15 cellular contexts compared by ENCODE assay signal in the genomic region with DNA sequence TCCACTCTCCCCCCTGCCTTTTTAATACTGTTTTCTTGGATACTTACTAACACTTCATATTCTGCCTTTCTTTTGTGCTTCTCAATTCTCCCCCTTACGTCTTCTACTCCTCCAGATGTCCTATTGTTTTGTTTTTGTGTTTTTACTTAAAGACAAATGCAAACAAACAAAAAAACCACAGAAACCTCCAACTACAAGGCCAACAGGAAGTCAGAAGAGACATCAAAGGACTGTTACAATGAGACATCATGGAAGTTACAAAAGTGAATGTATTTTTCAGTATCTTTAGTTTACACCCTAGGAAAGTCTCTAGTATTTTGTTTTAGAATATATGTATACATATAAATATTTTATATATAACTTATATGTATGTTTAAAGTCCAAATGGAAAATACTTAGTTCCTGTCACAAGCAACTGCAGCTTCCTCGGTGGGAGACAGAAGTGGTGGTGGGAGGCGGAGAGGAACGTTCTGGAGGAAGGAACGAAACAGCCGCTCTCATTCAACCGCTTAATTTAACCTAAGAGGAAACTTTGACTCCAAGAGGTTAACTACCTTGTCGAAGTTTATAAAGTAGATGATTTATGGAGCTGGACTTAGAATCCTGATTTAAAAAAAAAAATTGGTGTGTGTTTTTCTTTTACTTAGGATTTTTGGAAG.
"Had no signal": no experiment of that assay in that cellular context is flagged by ENCODE, and none has a peak within 500 bp of the region (broad histone marks: within the 10 kb centered on the region; RNA-seq: fewer than 3 reads in every experiment).

No MANE protein-coding gene starts in this region.

- H3K27ac Mint-ChIP-seq: activated T-helper 17 cell treated with anti-CD3 and anti-CD28 coated beads, Interleukin-2, amount 50 U/mL, for 72 hours; immature natural killer cell had no signal

- H3K4me3 Mint-ChIP-seq: activated T-helper 17 cell treated with anti-CD3 and anti-CD28 coated beads, Interleukin-2, amount 50 U/mL, for 72 hours; immature natural killer cell had no signal

- H3K9me3 ChIP-seq: esophagus muscularis mucosa, lower lobe of right lung, neutrophil had no signal

- H3K4me3 ChIP-seq: esophagus muscularis mucosa, lower lobe of right lung had no signal

- ATAC-seq: activated T-helper 17 cell treated with anti-CD3 and anti-CD28 coated beads, Interleukin-2, amount 50 U/mL, for 72 hours; lower lobe of right lung had no signal

- H3K36me3 ChIP-seq: esophagus muscularis mucosa, lower lobe of right lung, neutrophil had no signal

- H3K9me3 Mint-ChIP-seq: activated T-helper 17 cell treated with anti-CD3 and anti-CD28 coated beads, Interleukin-2, amount 50 U/mL, for 72 hours; immature natural killer cell had no signal

- DNase-seq: activated naive CD4-positive, alpha-beta T cell treated with anti-CD3 and anti-CD28 coated beads, Interleukin-2, amount 50 U/mL, for 16 hours; activated T-cell treated with anti-CD3 and anti-CD28 coated beads for 4 hours; amniotic stem cell; immature natural killer cell; lower lobe of right lung; midbrain; retina; stimulated activated CD4-positive, alpha-beta T cell treated with anti-CD3 and anti-CD28 coated beads, Interleukin-12 subunit alpha, Interleukin-12 subunit beta, amount 100 ng/mL, for 4 hours; stimulated activated CD4-positive, alpha-beta T cell treated with anti-CD3 and anti-CD28 coated beads, Interleukin-2, amount 100 ng/mL, for 24 hours; SW 1271; T-helper 9 cell had no signal

- H3K27ac ChIP-seq: esophagus muscularis mucosa, lower lobe of right lung, neutrophil had no signal

- FAIRE-seq: colon had no signal

- H3K36me3 Mint-ChIP-seq: immature natural killer cell had no signal
